ENCODE assay signal across 10 cellular contexts in the genomic region with DNA sequence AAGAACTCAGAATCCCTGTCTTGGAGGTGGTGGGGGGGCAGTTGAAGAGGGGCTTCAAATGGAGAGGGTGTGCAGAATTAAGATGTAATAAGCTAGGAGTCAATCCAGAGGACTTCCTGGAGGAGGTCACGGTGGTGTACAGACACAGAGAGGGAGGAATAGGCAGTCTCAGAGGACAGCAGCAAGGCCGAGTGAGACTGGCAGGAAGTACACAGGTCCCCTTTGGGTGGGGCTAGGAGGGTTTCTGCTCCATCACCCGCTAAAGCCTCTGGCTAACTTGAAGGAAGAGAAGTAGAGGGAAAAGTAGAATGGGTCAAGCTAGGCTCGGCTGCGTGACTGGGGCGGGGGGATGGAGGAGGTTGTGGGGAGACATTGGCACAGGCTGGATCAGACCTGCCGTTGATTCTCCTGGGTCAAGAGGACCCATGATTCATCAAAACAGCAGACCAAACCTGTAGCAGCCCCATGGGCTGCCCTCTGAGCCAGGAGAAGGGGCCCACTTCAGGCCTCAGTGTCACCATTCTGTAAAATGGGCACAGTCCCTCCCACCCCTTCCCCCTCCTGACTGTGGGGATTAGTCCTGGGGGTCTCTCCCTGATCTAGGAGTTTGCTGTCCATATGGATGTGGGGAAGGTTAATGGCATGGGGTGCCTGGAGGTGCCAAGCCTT. TPM values are rescaled to one million over a fixed set of nuclear protein-coding genes. Genes with fewer than 3 reads are reported as not detected.
A peak's percentile ranks its signal among the peaks of the same experiment; 100 is the strongest.
DNase-seq lines count a peak whose midpoint lies in the region; ATAC-seq and TF ChIP-seq lines count a peak whose summit lies in the region.
"Had no signal": no experiment of that assay in that cellular context is flagged by ENCODE, and none has a peak within 500 bp of the region (broad histone marks: within the 10 kb centered on the region; RNA-seq: fewer than 3 reads in every experiment).

No MANE protein-coding gene starts in this region.

- H3K4me1 Mint-ChIP-seq in activated naive CD8-positive, alpha-beta T cell treated with anti-CD3 and anti-CD28 coated beads, Interleukin-2, amount 50 U/mL, for 24 hours: peaks cover 37% of the 10 kb centered on the region

- H3K4me3 ChIP-seq in heart right ventricle (no peak overlapping the region), mucosa of stomach (ENCODE audit: low read length) (no peak overlapping the region), uterus (no peak overlapping the region)

- no peaks in the 10 kb centered on the region for H3K36me3 Mint-ChIP-seq in activated naive CD8-positive, alpha-beta T cell treated with anti-CD3 and anti-CD28 coated beads, Interleukin-2, amount 50 U/mL, for 24 hours (ENCODE audit: low read depth)

- H3K27me3 Mint-ChIP-seq in activated naive CD8-positive, alpha-beta T cell treated with anti-CD3 and anti-CD28 coated beads, Interleukin-2, amount 50 U/mL, for 24 hours: peaks cover 4% of the 10 kb centered on the region

- ATAC-seq in heart right ventricle: no peak
- ATAC-seq in left ventricle myocardium superior: no peak
- ATAC-seq in activated naive CD8-positive, alpha-beta T cell treated with anti-CD3 and anti-CD28 coated beads, Interleukin-2, amount 50 U/mL, for 24 hours: no peak

- H3K9ac ChIP-seq in mucosa of stomach (ENCODE audit: low read length): peak overlapping the region; percentile 15

- H3K4me1 ChIP-seq in heart right ventricle (peaks cover 25 to 78% (median 53%) of the 10 kb centered on the region in 9 donors), mucosa of stomach (ENCODE audit: control insufficient read depth, insufficient read depth, low read length) (peaks cover 48% of the 10 kb centered on the region), uterus (peaks cover 0 to 51% of the 10 kb centered on the region in 2 donors)

- H3K4me3 Mint-ChIP-seq in activated naive CD8-positive, alpha-beta T cell treated with anti-CD3 and anti-CD28 coated beads, Interleukin-2, amount 50 U/mL, for 24 hours: no peak overlapping the region

- no peaks in the 10 kb centered on the region for H3K9me3 Mint-ChIP-seq in activated naive CD8-positive, alpha-beta T cell treated with anti-CD3 and anti-CD28 coated beads, Interleukin-2, amount 50 U/mL, for 24 hours

- WGBS in heart right ventricle, 2 donors: 61 to 75% methylated on average over 7 of the region's 7 CpGs

- peak overlapping the region; percentile 30 for H3K27ac Mint-ChIP-seq in activated naive CD8-positive, alpha-beta T cell treated with anti-CD3 and anti-CD28 coated beads, Interleukin-2, amount 50 U/mL, for 24 hours

- DNase-seq in heart right ventricle: no peak
- no peak for DNase-seq in left ventricle myocardium superior
- DNase-seq in activated naive CD8-positive, alpha-beta T cell treated with anti-CD3 and anti-CD28 coated beads, Interleukin-2, amount 50 U/mL, for 24 hours: no peak
- DNase-seq in uterus: no peak
- no peak for DNase-seq in AG08395 (ENCODE audit: low spot score)
- DNase-seq in GM19240 (ENCODE audit: insufficient read length, low spot score): no peak
- DNase-seq in activated naive CD4-positive, alpha-beta T cell (lab: John Stamatoyannopoulos, UW): no peak
- DNase-seq: activated CD4-positive, alpha-beta T cell treated with anti-CD3 and anti-CD28 coated beads, Interleukin-2, amount 50 U/mL, for 1 hour; Right ventricle myocardium superior had no signal

- TF ChIP-seq POLR2A in uterus (IDR thresholded peaks at IDR 0.05): no peak

- peak overlapping the region in 7 of 10 donors; percentile 2 to 82 (median 76) for H3K27ac ChIP-seq in heart right ventricle
- peak overlapping the region; percentile 91 to 92 for H3K27ac ChIP-seq in uterus

- intact Hi-C loops in heart right ventricle (cut with DNase I) (no loop called here), left ventricle myocardium superior (cut with micrococcal nuclease) (no loop called here), uterus (cut with DNase I; ENCODE audit: low total_unique reads) (no loop called here)

- no peaks in the 10 kb centered on the region for H3K9me3 ChIP-seq in heart right ventricle
- no peaks in the 10 kb centered on the region for H3K9me3 ChIP-seq in mucosa of stomach (ENCODE audit: control insufficient read depth, low read length)
- H3K9me3 ChIP-seq in uterus: no peaks in the 10 kb centered on the region

- no peak for TF ChIP-seq CTCF in heart right ventricle (IDR thresholded peaks at IDR 0.05)
- no peak for TF ChIP-seq CTCF in uterus (IDR thresholded peaks at IDR 0.05)

- H3K36me3 ChIP-seq in heart right ventricle: peaks cover 0 to 9% (median 0%) of the 10 kb centered on the region in 9 donors
- H3K36me3 ChIP-seq in mucosa of stomach (ENCODE audit: control insufficient read depth, insufficient read depth, low read length): no peaks in the 10 kb centered on the region
- H3K36me3 ChIP-seq in uterus: no peaks in the 10 kb centered on the region

- H3K27me3 ChIP-seq in heart right ventricle (peaks cover 0 to 56% (median 0%) of the 10 kb centered on the region in 7 donors), mucosa of stomach (ENCODE audit: control insufficient read depth, insufficient read depth, low read length) (peaks cover 8% of the 10 kb centered on the region), uterus (no peaks in the 10 kb centered on the region)

RNA-seq across cellular contexts. Expression of a gene that starts 16.9 kb away (rescaled TPM):
- total RNA-seq in heart right ventricle: 10 to 100 TPM in 8 of 10 donors, 1 to 10 TPM in 2; 7.4 to 19.8 (median 13.0) TPM
- polyA plus RNA-seq in heart right ventricle: 10 to 100 TPM; 12.1 TPM
- total RNA-seq in left ventricle myocardium superior: 5.2 TPM
- total RNA-seq in uterus: 10 to 100 TPM; 10.3 to 62.4 (median 46.7) TPM

RNA-seq across cellular contexts. Expression of a gene that starts 48.1 kb away (rescaled TPM):
- 10 to 100 TPM in 4 of 10 donors, 1 to 10 TPM in 6; 7.6 to 14.8 (median 9.8) TPM for total RNA-seq in heart right ventricle
- 1 to 10 TPM; 7.4 to 8.1 TPM for polyA plus RNA-seq in heart right ventricle
- total RNA-seq in left ventricle myocardium superior: 12.0 TPM
- total RNA-seq in uterus: 10 to 100 TPM in 3 of 4 donors, 1 to 10 TPM in 1; 8.7 to 43.6 (median 28.2) TPM

RNA-seq across cellular contexts. Expression of a gene that starts 55.7 kb away (rescaled TPM):
- total RNA-seq in heart right ventricle: 10 to 100 TPM; 33.8 to 57.6 (median 40.2) TPM
- polyA plus RNA-seq in heart right ventricle: 10 to 100 TPM; 33.7 to 77.2 TPM
- 45.3 TPM for total RNA-seq in left ventricle myocardium superior
- 100 to 1,000 TPM in 1 of 4 donors, 10 to 100 TPM in 3; 32.9 to 171 (median 68.5) TPM for total RNA-seq in uterus
